16 cellular contexts compared by ENCODE assay signal in genomic region chr9:106728860-106729259, GRCh38.
DNase-seq lines count a peak whose midpoint lies in the region; ATAC-seq and TF ChIP-seq lines count a peak whose summit lies in the region.
"Had no signal": no experiment of that assay in that cellular context is flagged by ENCODE, and none has a peak within 500 bp of the region (broad histone marks: within the 10 kb centered on the region; RNA-seq: fewer than 3 reads in every experiment).

No MANE protein-coding gene starts in this region.

- H3K27ac ChIP-seq in heart right ventricle (peak overlapping the region in 7 of 10 donors; percentile 34 to 73 (median 51)), right atrium auricular region (peak overlapping the region; percentile 38 to 74), gastrocnemius medialis (peak overlapping the region; percentile 74 to 80 (median 77)), spleen (no peak overlapping the region)

- intact Hi-C loops in heart right ventricle (cut with DNase I): no loop called here
- intact Hi-C loops in left cardiac atrium (cut with DNase I): no loop called here
- intact Hi-C loops in gastrocnemius medialis (cut with DNase I; ENCODE audit: low total_unique reads): loop anchor here (5.0 kb wide), 1 partner anchor 52 kb away; no protein-coding TSS in a partner anchor
- intact Hi-C loops in spleen (cut with DNase I; ENCODE audit: low total_unique reads): no loop called here

- in situ Hi-C loops in gastrocnemius medialis (cut with MboI; ENCODE audit: low sequenced_read_pairs in 4 of 4): no loop called here

- H3K4me3 ChIP-seq in heart right ventricle (no peak overlapping the region), right atrium auricular region (no peak overlapping the region), gastrocnemius medialis (no peak overlapping the region), spleen (no peak overlapping the region)
- H3K4me3 ChIP-seq: GM23338 had no signal

- H3K9me3 ChIP-seq in heart right ventricle (no peaks in the 10 kb centered on the region), right atrium auricular region (no peaks in the 10 kb centered on the region), gastrocnemius medialis (no peaks in the 10 kb centered on the region), spleen (no peaks in the 10 kb centered on the region)
- H3K9me3 ChIP-seq: Caco-2 had no signal

- H3K27me3 ChIP-seq in heart right ventricle (no peaks in the 10 kb centered on the region), right atrium auricular region (no peaks in the 10 kb centered on the region), gastrocnemius medialis (no peaks in the 10 kb centered on the region), spleen (replicated peaks in 1 of 7) (no peaks in the 10 kb centered on the region)

- TF ChIP-seq CTCF in heart right ventricle (IDR thresholded peaks at IDR 0.05) (no peak), right atrium auricular region (IDR thresholded peaks at IDR 0.05) (no peak), gastrocnemius medialis (IDR thresholded peaks at IDR 0.05 in 4 of 5, conservative IDR thresholded peaks at IDR 0.05 in 1 of 5) (no peak), spleen (IDR thresholded peaks at IDR 0.05 in 8 of 11, conservative IDR thresholded peaks at IDR 0.05 in 3 of 11) (no peak)

- peaks cover 0 to 28% (median 9%) of the 10 kb centered on the region in 9 donors for H3K4me1 ChIP-seq in heart right ventricle
- peaks cover 0 to 13% of the 10 kb centered on the region in 2 donors for H3K4me1 ChIP-seq in right atrium auricular region
- peaks cover 33 to 56% of the 10 kb centered on the region in 2 donors for H3K4me1 ChIP-seq in gastrocnemius medialis
- no peaks in the 10 kb centered on the region for H3K4me1 ChIP-seq in spleen
- H3K4me1 ChIP-seq: Caco-2 had no signal

- no peaks in the 10 kb centered on the region for H3K36me3 ChIP-seq in heart right ventricle
- no peaks in the 10 kb centered on the region for H3K36me3 ChIP-seq in right atrium auricular region
- H3K36me3 ChIP-seq in gastrocnemius medialis: no peaks in the 10 kb centered on the region
- H3K36me3 ChIP-seq in spleen: no peaks in the 10 kb centered on the region

- no peak for TF ChIP-seq POLR2A in gastrocnemius medialis (IDR thresholded peaks at IDR 0.05)
- TF ChIP-seq POLR2A in spleen (IDR thresholded peaks at IDR 0.05): no peak

- DNase-seq in heart right ventricle (no peak), left cardiac atrium (no peak), right atrium auricular region (ENCODE audit: low spot score) (no peak), gastrocnemius medialis (no peak), spleen (no peak)
- DNase-seq in stimulated activated naive CD4-positive, alpha-beta T cell treated with Interleukin-2 at 50 U/mL for 16 hours (lab: John Stamatoyannopoulos, UW): no peak
- DNase-seq: C1 segment of cervical spinal cord; Caco-2; CD8-positive, alpha-beta T cell; DMS153; DND-41; H9 had no signal

- WGBS in heart right ventricle, 2 donors: 54 to 63% methylated on average over 7 of the region's 7 CpGs
- 76 to 93% (median 86%) methylated on average over 7 of the region's 7 CpGs for WGBS in spleen, 5 donors

- peak; percentile 65 to 83 (median 74) for ATAC-seq in heart right ventricle
- peak; percentile 70 to 75 for ATAC-seq in left cardiac atrium
- peak in 1 of 2 donors; percentile 74 for ATAC-seq in gastrocnemius medialis
- ATAC-seq in GM21786 (IDR thresholded peaks at IDR 0.05; ENCODE audit: unreplicated experiment): no peak
- ATAC-seq in GM18520 (IDR thresholded peaks at IDR 0.05; ENCODE audit: unreplicated experiment): no peak
- ATAC-seq: CD8-positive, alpha-beta T cell; GM23338; HCT116 had no signal

Comparison
In these comparisons a context has a peak if more than half of its experiments do, and no peak if none do; other contexts are left out.
1. ATAC-seq: peak in heart right ventricle (8 of 8) and left cardiac atrium (2 of 2); none in GM21786 (single experiment) and GM18520 (single experiment).
2. H3K27ac ChIP-seq: peak in heart right ventricle (7 of 10), right atrium auricular region (2 of 2) and gastrocnemius medialis (4 of 4); none in spleen (0 of 8).